ENCODE assay signal across 17 cellular contexts in genomic region chr1:11374079-11374747, GRCh38.
DNase-seq lines count a peak whose midpoint lies in the region; ATAC-seq, FAIRE-seq and TF ChIP-seq lines count a peak whose summit lies in the region.
"Had no signal": no experiment of that assay in that cellular context is flagged by ENCODE, and none has a peak within 500 bp of the region (broad histone marks: within the 10 kb centered on the region; RNA-seq: fewer than 3 reads in every experiment).

No MANE protein-coding gene starts in this region.

- H3K9ac ChIP-seq in mammary epithelial cell (ENCODE audit: insufficient read depth, low read length), result no peak overlapping the region
- H3K9ac ChIP-seq in H1 (replicated peaks in 1 of 4; ENCODE audit: extremely low read depth in 1 of 4, low read depth in 3 of 4, low read length in 3 of 4), result no peak overlapping the region; a peak in 1 of 7 replicates
- H3K9ac ChIP-seq: KMS-11 had no signal

- no peaks in the 10 kb centered on the region for H4K20me1 ChIP-seq in mammary epithelial cell (ENCODE audit: insufficient read depth, low read length)
- peaks cover 0 to 9% of the 10 kb centered on the region in 2 experiments for H4K20me1 ChIP-seq in H1 (replicated peaks in 1 of 2; ENCODE audit: control insufficient read depth in 1 of 2, insufficient read depth in 2 of 2, low read length in 2 of 2)

- TF ChIP-seq POLR2A in breast epithelium (IDR thresholded peaks at IDR 0.05) (no peak), NB4 (IDR thresholded peaks at IDR 0.05; ENCODE audit: extremely low read depth, insufficient read length) (no peak), H1 (IDR thresholded peaks at IDR 0.05; ENCODE audit: control extremely low read depth in 1 of 2, low read depth in 2 of 2, low read length in 2 of 2) (no peak)

- no peaks in the 10 kb centered on the region for H3K79me2 ChIP-seq in mammary epithelial cell (ENCODE audit: insufficient read depth, low read length)
- H3K79me2 ChIP-seq in H1 (ENCODE audit: control insufficient read depth in 1 of 2, insufficient read depth in 2 of 2, low read length in 2 of 2), result no peaks in the 10 kb centered on the region

- H3K36me3 Mint-ChIP-seq in stimulated activated memory B cell treated with anti-CD40 and anti-IgM and Interleukin-4, amounts not matched to agents 10 μg/mL and 1 μg/mL and 100 μg/mL, for 72 hours, result no peaks in the 10 kb centered on the region

- no peak for TF ChIP-seq RAD21 in H1 (IDR thresholded peaks at IDR 0.05 in 1 of 2, conservative IDR thresholded peaks at IDR 0.05 in 1 of 2; ENCODE audit: low read depth in 2 of 2, low read length in 2 of 2)

- H2BK5ac ChIP-seq in H1 (ENCODE audit: low read depth, low read length), result peak overlapping the region; percentile 6

- POLR2A ChIA-PET in H1 (lab: Charles Lee; ENCODE audit: partially characterized antibody), result no interaction called here

- H2BK20ac ChIP-seq in H1 (ENCODE audit: low read length), result no peak overlapping the region

- CTCF ChIA-PET in mammary epithelial cell (lab: Charles Lee; ENCODE audit: low non-redundant PET), result no interaction called here
- CTCF ChIA-PET in H1 (lab: Charles Lee; ENCODE audit: partially characterized antibody), result interaction anchor here (1.1 to 4.3 kb wide), 5 partner anchors 10 to 269 kb away, joined by 4 to 34 read pairs (median 5); no protein-coding TSS in a partner anchor

- intact Hi-C loops in breast epithelium (cut with DNase I; ENCODE audit: low total_unique reads), result no loop called here
- intact Hi-C loops in mammary epithelial cell (cut with micrococcal nuclease), result no loop called here
- intact Hi-C loops in aorta (cut with DNase I), result no loop called here

- peak overlapping the region; percentile 46 for H3K4ac ChIP-seq in H1 (replicated peaks; ENCODE audit: insufficient read length, low read depth, low read length)

- peaks cover 11% of the 10 kb centered on the region; the same call in 1 of the 2 replicates for H3K23me2 ChIP-seq in H1 (ENCODE audit: low read depth, low read length)

- peak overlapping the region; percentile 57 for H3K27ac Mint-ChIP-seq in stimulated activated memory B cell treated with anti-CD40 and anti-IgM and Interleukin-4, amounts not matched to agents 10 μg/mL and 1 μg/mL and 100 μg/mL, for 72 hours

- TF ChIP-seq EP300 in H1 (IDR thresholded peaks at IDR 0.05; ENCODE audit: borderline replicate concordance in 1 of 2, low read depth in 2 of 2, low read length in 2 of 2), result no peak

- peaks cover 10% of the 10 kb centered on the region for H3K9me3 Mint-ChIP-seq in stimulated activated memory B cell treated with anti-CD40 and anti-IgM and Interleukin-4, amounts not matched to agents 10 μg/mL and 1 μg/mL and 100 μg/mL, for 72 hours

- no peak overlapping the region for H4K5ac ChIP-seq in H1 (ENCODE audit: insufficient read length, low read depth, low read length)

- in situ Hi-C loops in mammary epithelial cell (cut with MboI; ENCODE audit: low sequenced_read_pairs in 2 of 2), result no loop called here

- H3K9me3 ChIP-seq in breast epithelium, result no peaks in the 10 kb centered on the region
- H3K9me3 ChIP-seq in mammary epithelial cell (replicated peaks; ENCODE audit: insufficient read depth, low read length), result no peaks in the 10 kb centered on the region
- H3K9me3 ChIP-seq in H1 (ENCODE audit: insufficient read depth in 2 of 2, low read depth in 1 of 2, low read length in 1 of 2), result no peaks in the 10 kb centered on the region
- no peaks in the 10 kb centered on the region for H3K9me3 ChIP-seq in aorta (ENCODE audit: control insufficient read depth, low read length)
- H3K9me3 ChIP-seq: pancreas, stomach had no signal

- peaks cover 6% of the 10 kb centered on the region; the same call in 1 of the 2 replicates for H3K79me1 ChIP-seq in H1 (ENCODE audit: low read depth, low read length)

- H2BK15ac ChIP-seq in H1 (ENCODE audit: low read length), result peak overlapping the region; percentile 50; the same call in 1 of the 2 replicates

- H3K27me3 Mint-ChIP-seq in stimulated activated memory B cell treated with anti-CD40 and anti-IgM and Interleukin-4, amounts not matched to agents 10 μg/mL and 1 μg/mL and 100 μg/mL, for 72 hours, result peaks cover 28% of the 10 kb centered on the region

- H3K18ac ChIP-seq in H1 (ENCODE audit: extremely low read depth, low read length), result no peak overlapping the region

- H3K4me3 ChIP-seq in breast epithelium, result no peak overlapping the region
- H3K4me3 ChIP-seq in mammary epithelial cell (replicated peaks in 1 of 3; ENCODE audit: insufficient read depth in 1 of 3, low read depth in 2 of 3, low read length in 3 of 3), result no peak overlapping the region
- no peak overlapping the region for H3K4me3 ChIP-seq in NB4 (ENCODE audit: low read depth, low read length)
- no peak overlapping the region for H3K4me3 ChIP-seq in H1 (ENCODE audit: extremely low read depth in 1 of 4, insufficient read depth in 2 of 4, low read depth in 3 of 4, low read length in 4 of 4)
- no peak overlapping the region for H3K4me3 ChIP-seq in aorta (ENCODE audit: low read length in 2 of 2)
- H3K4me3 ChIP-seq: pancreas, stomach had no signal

- no peak for TF ChIP-seq CTCF in breast epithelium (IDR thresholded peaks at IDR 0.05)
- TF ChIP-seq CTCF in mammary epithelial cell (conservative IDR thresholded peaks at IDR 0.05 in 1 of 2, IDR thresholded peaks at IDR 0.05 in 1 of 2; ENCODE audit: extremely low read depth in 1 of 2, insufficient read depth in 1 of 2, low read depth in 1 of 2, low read length in 2 of 2), result no peak
- TF ChIP-seq CTCF in NB4 (IDR thresholded peaks at IDR 0.05; ENCODE audit: low read depth, low read length), result no peak
- no peak for TF ChIP-seq CTCF in H1 (IDR thresholded peaks at IDR 0.05; ENCODE audit: control extremely low read depth in 1 of 3, insufficient read depth in 1 of 3, low read depth in 1 of 3, low read length in 3 of 3)

- WGBS in mammary epithelial cell (ENCODE audit: low coverage, missing lambda C conversion rate), result 17% methylated on average over 5 of the region's 5 CpGs
- WGBS in H1 (ENCODE audit: extremely low coverage in 1 of 2, insufficient coverage in 1 of 2, insufficient read length in 1 of 2, insufficient replicate concordance in 2 of 2, low coverage in 1 of 2, low lambda C conversion rate in 2 of 2, missing lambda C conversion rate in 1 of 2), 2 experiments, result 85% methylated on average over 5 of the region's 5 CpGs; no CpG with 5 or more reads in 1 of the 2 experiments
- WGBS in aorta, 2 donors, result 25 to 26% methylated on average over 5 of the region's 5 CpGs

- H3K4me1 Mint-ChIP-seq in stimulated activated memory B cell treated with anti-CD40 and anti-IgM and Interleukin-4, amounts not matched to agents 10 μg/mL and 1 μg/mL and 100 μg/mL, for 72 hours, result peaks cover 23% of the 10 kb centered on the region

- peak overlapping the region; percentile 76 for H4K91ac ChIP-seq in H1 (replicated peaks; ENCODE audit: insufficient read length, low read length)

- BruUV-seq in mammary epithelial cell (replicated peaks; lab: Mats Ljungman, UMichigan), result no TSS peak

- no peak for ATAC-seq in stimulated activated memory B cell treated with anti-CD40 and anti-IgM and Interleukin-4, amounts not matched to agents 10 μg/mL and 1 μg/mL and 100 μg/mL, for 72 hours
- ATAC-seq in aorta (ENCODE audit: low FRiP score) (no peak), GM21723 (IDR thresholded peaks at IDR 0.05; ENCODE audit: unreplicated experiment) (no peak), GM19023 (IDR thresholded peaks at IDR 0.05; ENCODE audit: unreplicated experiment) (no peak)
- ATAC-seq: pancreas had no signal

- H3K14ac ChIP-seq in H1 (ENCODE audit: insufficient read length), result no peak overlapping the region

- H3K4me2 ChIP-seq in mammary epithelial cell (ENCODE audit: insufficient read depth, low read depth, low read length) (no peak overlapping the region), H1 (ENCODE audit: insufficient read depth in 1 of 2, low read depth in 2 of 2, low read length in 2 of 2) (no peak overlapping the region)
- H3K4me2 ChIP-seq: KMS-11 had no signal

- DNase-seq in breast epithelium (ENCODE audit: low spot score in 2 of 2) (peak in 1 of 2 donors; percentile 78), mammary epithelial cell (no peak), NB4 (ENCODE audit: low read depth) (peak; percentile 20), H1 (ENCODE audit: low read depth in 1 of 2, low spot score in 2 of 2) (no peak), aorta (no peak)
- DNase-seq: HCEC 1CT, NCI-H226, small intestine, stomach had no signal

- no peak overlapping the region for H3K4me3 Mint-ChIP-seq in stimulated activated memory B cell treated with anti-CD40 and anti-IgM and Interleukin-4, amounts not matched to agents 10 μg/mL and 1 μg/mL and 100 μg/mL, for 72 hours

- dilution Hi-C loops in mammary epithelial cell (cut with HindIII; ENCODE audit: low sequenced_read_pairs), result loop anchor here (10.0 kb wide), 1 partner anchor 159 kb away; no protein-coding TSS in a partner anchor

- H2BK120ac ChIP-seq in H1 (replicated peaks; ENCODE audit: low read depth, low read length), result no peak overlapping the region

- H2BK12ac ChIP-seq in H1 (ENCODE audit: low read depth, low read length), result peak overlapping the region; percentile 80; the same call in 1 of the 2 replicates

- FAIRE-seq in H1 (lab: Jason Lieb, UNC), result peak; percentile 85
- FAIRE-seq: colon, islet of Langerhans, pancreas, small intestine had no signal

- no peak overlapping the region for H2AFZ ChIP-seq in mammary epithelial cell (ENCODE audit: low read depth, low read length)
- no peak overlapping the region for H2AFZ ChIP-seq in H1 (ENCODE audit: low read length)

- H3K36me3 ChIP-seq in breast epithelium (no peaks in the 10 kb centered on the region), mammary epithelial cell (ENCODE audit: insufficient read depth, low read length) (no peaks in the 10 kb centered on the region), H1 (ENCODE audit: control insufficient read depth in 2 of 4, insufficient read depth in 4 of 4, low read length in 3 of 4) (no peaks in the 10 kb centered on the region), aorta (ENCODE audit: control insufficient read depth in 1 of 2, insufficient read depth in 2 of 2, low read length in 1 of 2) (no peaks in the 10 kb centered on the region)
- H3K36me3 ChIP-seq: pancreas, stomach had no signal

- H3K4me1 ChIP-seq in breast epithelium (no peaks in the 10 kb centered on the region), mammary epithelial cell (ENCODE audit: insufficient read depth, low read length) (peaks cover 12% of the 10 kb centered on the region), H1 (replicated peaks in 1 of 4; ENCODE audit: control insufficient read depth in 3 of 4, insufficient read depth in 4 of 4, low read length in 3 of 4) (peaks cover 0 to 11% (median 2%) of the 10 kb centered on the region in 4 experiments; a peak in 3 of 7 replicates), aorta (ENCODE audit: control insufficient read depth in 1 of 2, insufficient read depth in 2 of 2, low read length in 2 of 2) (no peaks in the 10 kb centered on the region)
- H3K4me1 ChIP-seq: pancreas, stomach had no signal

- peak overlapping the region; percentile 100 for H3K56ac ChIP-seq in H1 (replicated peaks; ENCODE audit: insufficient read length, low read depth, low read length)

- H2AK5ac ChIP-seq in H1 (ENCODE audit: low read depth, low read length), result peak overlapping the region; percentile 88

- no peak overlapping the region for H4K8ac ChIP-seq in H1 (ENCODE audit: extremely low read depth, insufficient read depth, low read length)

- H3K27me3 ChIP-seq in breast epithelium (no peaks in the 10 kb centered on the region), mammary epithelial cell (ENCODE audit: insufficient read depth, low read length) (no peaks in the 10 kb centered on the region), H1 (replicated peaks in 1 of 4; ENCODE audit: control insufficient read depth in 3 of 4, extremely low read depth in 1 of 4, insufficient read depth in 3 of 4, low read length in 3 of 4) (no peaks in the 10 kb centered on the region), aorta (ENCODE audit: control insufficient read depth in 1 of 2, insufficient read depth in 2 of 2, low read length in 1 of 2) (no peaks in the 10 kb centered on the region)
- H3K27me3 ChIP-seq: pancreas had no signal

- no peak overlapping the region for H3K23ac ChIP-seq in H1 (ENCODE audit: insufficient read length)

- H3K27ac ChIP-seq in breast epithelium, result peak overlapping the region; percentile 17 to 71
- H3K27ac ChIP-seq in mammary epithelial cell (ENCODE audit: insufficient read depth, low read depth, low read length), result no peak overlapping the region
- no peak overlapping the region for H3K27ac ChIP-seq in H1 (ENCODE audit: low read depth, low read length)
- no peak overlapping the region for H3K27ac ChIP-seq in aorta (ENCODE audit: low read depth in 1 of 2, low read length in 2 of 2)
- H3K27ac ChIP-seq: KMS-11, pancreas, stomach, VCaP had no signal

Comparison
In these comparisons a context has a peak if more than half of its experiments do, and no peak if none do; other contexts are left out.
1. H3K27ac ChIP-seq: peak in breast epithelium (2 of 2); none in mammary epithelial cell (single experiment), H1 (single experiment) and aorta (0 of 2).